ENCODE assay signal across 1 cellular context in genomic region chr11:71927813-71928738, GRCh38.
A peak's percentile ranks its signal among the peaks of the same experiment; 100 is the strongest.
TF ChIP-seq lines count a peak whose summit lies in the region.

Gene XNDC1N (minus strand): TSS chr11:71928594. CDS start chr11:71923353, 5,241 bp downstream.

TF ChIP-seq in HepG2, 621 proteins besides CTCF, POLR2A, EP300 and RAD21 (continued from another document and continues in another):
- TF ChIP-seq ZNF687 (CRISPR knock-in tag; IDR thresholded peaks at IDR 0.05) (peak; percentile 91), HES4 (CRISPR knock-in tag; IDR thresholded peaks at IDR 0.05; ENCODE audit: borderline replicate concordance) (peak; percentile 23; the same call in 1 of the 2 replicates), TFAP4 (IDR thresholded peaks at IDR 0.05; ENCODE audit: borderline replicate concordance, low read depth) (no peak), ZNF646 (CRISPR knock-in tag; IDR thresholded peaks at IDR 0.05) (no peak), ZFP1 (CRISPR knock-in tag; IDR thresholded peaks at IDR 0.05) (no peak), ZNF572 (CRISPR knock-in tag; IDR thresholded peaks at IDR 0.05) (no peak), SAP130 (CRISPR knock-in tag; IDR thresholded peaks at IDR 0.05; ENCODE audit: low read depth) (peak; percentile 79), ZNF138 (CRISPR knock-in tag; IDR thresholded peaks at IDR 0.05; ENCODE audit: low read depth) (0 out of 2 replicates have a peak, but pooled peaks have one; percentile 67), ZC3H13 (CRISPR knock-in tag; IDR thresholded peaks at IDR 0.05) (peak; percentile 35; the same call in 1 of the 2 replicates), ZFP37 (CRISPR knock-in tag; IDR thresholded peaks at IDR 0.05; ENCODE audit: borderline replicate concordance) (no peak), GATAD1 (CRISPR knock-in tag; IDR thresholded peaks at IDR 0.05) (peak; percentile 74), CREB3 (CRISPR knock-in tag; IDR thresholded peaks at IDR 0.05) (no peak), ZNF274 (CRISPR knock-in tag; IDR thresholded peaks at IDR 0.05) (no peak), ZNF101 (CRISPR knock-in tag; IDR thresholded peaks at IDR 0.05; ENCODE audit: borderline replicate concordance, low read depth) (0 out of 2 replicates have a peak, but pooled peaks have one; percentile 40), BATF2 (CRISPR knock-in tag; IDR thresholded peaks at IDR 0.05) (no peak), AKNA (CRISPR knock-in tag; IDR thresholded peaks at IDR 0.05; ENCODE audit: borderline replicate concordance) (peak; percentile 49; the same call in 1 of the 2 replicates), TFDP1 (CRISPR knock-in tag; IDR thresholded peaks at IDR 0.05; ENCODE audit: borderline replicate concordance) (peak; percentile 96), CHD4 (IDR thresholded peaks at IDR 0.05; ENCODE audit: borderline replicate concordance, low read length) (0 out of 2 replicates have a peak, but pooled peaks have one; percentile 18), STAT6 (CRISPR knock-in tag; IDR thresholded peaks at IDR 0.05; ENCODE audit: borderline replicate concordance) (0 out of 2 replicates have a peak, but pooled peaks have one; percentile 17), HMGA1 (CRISPR knock-in tag; conservative IDR thresholded peaks at IDR 0.05) (no peak), ZNF232 (CRISPR knock-in tag; IDR thresholded peaks at IDR 0.05; ENCODE audit: borderline replicate concordance) (0 out of 2 replicates have a peak, but pooled peaks have one; percentile 26), ZSCAN12 (CRISPR knock-in tag; IDR thresholded peaks at IDR 0.05) (0 out of 2 replicates have a peak, but pooled peaks have one; percentile 27), NCOR1 (IDR thresholded peaks at IDR 0.05; ENCODE audit: borderline replicate concordance, low read length) (peak; percentile 81), PHF20 (CRISPR knock-in tag; IDR thresholded peaks at IDR 0.05) (peak; percentile 70), TBX2 (CRISPR knock-in tag; IDR thresholded peaks at IDR 0.05; ENCODE audit: borderline replicate concordance) (peak; percentile 65), KDM2A (CRISPR knock-in tag; IDR thresholded peaks at IDR 0.05; ENCODE audit: borderline replicate concordance, low read depth) (peak; percentile 36)
